In the genomic region with DNA sequence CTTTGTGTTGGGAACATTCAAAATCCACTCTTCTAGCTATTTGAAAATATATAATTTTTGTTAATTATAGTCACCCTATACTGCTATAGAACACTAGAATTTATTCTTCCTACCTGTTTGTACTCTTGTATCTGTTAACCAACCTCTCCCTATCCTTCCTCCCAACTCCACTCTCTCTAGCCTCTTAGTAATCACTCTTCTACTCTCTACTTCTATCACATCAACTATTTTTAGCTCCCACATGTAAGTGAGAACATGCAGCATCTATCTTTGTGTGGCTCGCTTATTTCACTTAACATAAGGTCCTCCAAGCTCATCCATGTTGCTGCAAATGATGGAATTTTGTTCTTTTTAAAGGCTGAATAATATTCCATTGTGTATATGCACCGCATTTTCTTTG, we compare ENCODE assay signal across 13 cellular contexts.
DNase-seq lines count a peak whose midpoint lies in the region; ATAC-seq and TF ChIP-seq lines count a peak whose summit lies in the region.
"Had no signal": no experiment of that assay in that cellular context is flagged by ENCODE, and none has a peak within 500 bp of the region (broad histone marks: within the 10 kb centered on the region; RNA-seq: fewer than 3 reads in every experiment).

No MANE protein-coding gene starts in this region.

- H3K27me3 Mint-ChIP-seq in activated CD4-positive, alpha-beta T cell treated with anti-CD3 and anti-CD28 coated beads for 36 hours: no peaks in the 10 kb centered on the region
- no peaks in the 10 kb centered on the region for H3K27me3 Mint-ChIP-seq in activated T-helper 2 cell treated with anti-CD3 and anti-CD28 coated beads, Interferon-gamma antibody, Interleukin-2, Interleukin-4, amounts not matched to agents 10 μg/mL and 5 μg/mL and 100 μg/mL, durations not matched to agents 14 hours and 24 hours and 36 hours (ENCODE audit: low read depth)
- no peaks in the 10 kb centered on the region for H3K27me3 Mint-ChIP-seq in naive thymus-derived CD4-positive, alpha-beta T cell
- H3K27me3 Mint-ChIP-seq: CD4-positive, alpha-beta memory T cell had no signal

- POLR2A ChIA-PET in activated CD4-positive, alpha-beta T cell treated with anti-CD3 and anti-CD28 coated beads for 36 hours (lab: Charles Lee): no interaction called here
- POLR2A ChIA-PET in naive thymus-derived CD4-positive, alpha-beta T cell (lab: Charles Lee): interaction anchor here (0.7 to 1.5 kb wide), 3 partner anchors 11 to 683 kb away, joined by 3 to 7 read pairs (median 4); no protein-coding TSS in a partner anchor

- intact Hi-C loops in activated CD4-positive, alpha-beta T cell treated with anti-CD3 and anti-CD28 coated beads for 36 hours (cut with DNase I, micrococcal nuclease): loop anchor here in 1 of 2 experiments (10.0 kb wide), 1 partner anchor 436 kb away; no protein-coding TSS in a partner anchor
- intact Hi-C loops in activated T-helper 2 cell treated with anti-CD3 and anti-CD28 coated beads, Interferon-gamma antibody, Interleukin-2, Interleukin-4, amounts not matched to agents 10 μg/mL and 5 μg/mL and 100 μg/mL, durations not matched to agents 14 hours and 24 hours and 36 hours (cut with micrococcal nuclease): loop anchor here (10.0 kb wide), 1 partner anchor 516 kb away; no protein-coding TSS in a partner anchor
- intact Hi-C loops in naive thymus-derived CD4-positive, alpha-beta T cell (cut with micrococcal nuclease): loop anchor here in 1 of 2 donors (10.0 kb wide), 1 partner anchor 156 kb away; no protein-coding TSS in a partner anchor
- intact Hi-C loops in uterus (cut with DNase I; ENCODE audit: low total_unique reads): no loop called here

- peaks cover under 1% of the 10 kb centered on the region for H3K9me3 Mint-ChIP-seq in activated CD4-positive, alpha-beta T cell treated with anti-CD3 and anti-CD28 coated beads for 36 hours (ENCODE audit: low read depth)
- H3K9me3 Mint-ChIP-seq in activated T-helper 2 cell treated with anti-CD3 and anti-CD28 coated beads, Interferon-gamma antibody, Interleukin-2, Interleukin-4, amounts not matched to agents 10 μg/mL and 5 μg/mL and 100 μg/mL, durations not matched to agents 14 hours and 24 hours and 36 hours: peaks cover 5% of the 10 kb centered on the region
- H3K9me3 Mint-ChIP-seq in naive thymus-derived CD4-positive, alpha-beta T cell: peaks cover 0 to 5% (median 0%) of the 10 kb centered on the region in 11 donors
- H3K9me3 Mint-ChIP-seq: CD4-positive, alpha-beta memory T cell; GM23338 had no signal

- TF ChIP-seq POLR2A in uterus (IDR thresholded peaks at IDR 0.05): no peak

- peak overlapping the region; percentile 86; the same call in 1 of the 2 replicates for H3K4me2 ChIP-seq in BLaER1
- H3K4me2 ChIP-seq: GM23338 had no signal

- no peak for TF ChIP-seq CTCF in uterus (IDR thresholded peaks at IDR 0.05)

- peak overlapping the region; percentile 21 for H3K27ac Mint-ChIP-seq in activated CD4-positive, alpha-beta T cell treated with anti-CD3 and anti-CD28 coated beads for 36 hours
- H3K27ac Mint-ChIP-seq in activated T-helper 2 cell treated with anti-CD3 and anti-CD28 coated beads, Interferon-gamma antibody, Interleukin-2, Interleukin-4, amounts not matched to agents 10 μg/mL and 5 μg/mL and 100 μg/mL, durations not matched to agents 14 hours and 24 hours and 36 hours: peak overlapping the region; percentile 59
- peak overlapping the region in 5 of 9 donors; percentile 10 to 79 (median 70) for H3K27ac Mint-ChIP-seq in naive thymus-derived CD4-positive, alpha-beta T cell
- H3K27ac Mint-ChIP-seq: GM23338 had no signal

- H3K4me1 Mint-ChIP-seq in activated CD4-positive, alpha-beta T cell treated with anti-CD3 and anti-CD28 coated beads for 36 hours: peaks cover 27% of the 10 kb centered on the region
- peaks cover 36% of the 10 kb centered on the region for H3K4me1 Mint-ChIP-seq in activated T-helper 2 cell treated with anti-CD3 and anti-CD28 coated beads, Interferon-gamma antibody, Interleukin-2, Interleukin-4, amounts not matched to agents 10 μg/mL and 5 μg/mL and 100 μg/mL, durations not matched to agents 14 hours and 24 hours and 36 hours (ENCODE audit: low read depth)
- peaks cover 8 to 52% (median 30%) of the 10 kb centered on the region in 7 donors for H3K4me1 Mint-ChIP-seq in naive thymus-derived CD4-positive, alpha-beta T cell
- H3K4me1 Mint-ChIP-seq: GM23338 had no signal

- DNase-seq in activated CD4-positive, alpha-beta T cell treated with anti-CD3 and anti-CD28 coated beads for 36 hours: no peak
- DNase-seq in activated CD4-positive, alpha-beta T cell treated with anti-CD3 and anti-CD28 coated beads for 4 hours: no peak
- DNase-seq in activated T-helper 2 cell treated with anti-CD3 and anti-CD28 coated beads, Interferon-gamma antibody, Interleukin-2, Interleukin-4, amounts not matched to agents 10 μg/mL and 5 μg/mL and 100 μg/mL, durations not matched to agents 14 hours and 24 hours and 36 hours (ENCODE audit: low spot score): no peak
- DNase-seq in naive thymus-derived CD4-positive, alpha-beta T cell: no peak
- no peak for DNase-seq in uterus
- DNase-seq: 8988T; C1 segment of cervical spinal cord; CD4-positive, alpha-beta memory T cell; DMS79; H7 had no signal

- H3K27ac ChIP-seq in BLaER1 (no peak overlapping the region), uterus (no peak overlapping the region)
- H3K27ac ChIP-seq in naive thymus-derived CD4-positive, alpha-beta T cell (ENCODE audit: low read depth, low read length): no peak overlapping the region

- CTCF ChIA-PET in activated CD4-positive, alpha-beta T cell treated with anti-CD3 and anti-CD28 coated beads for 36 hours (lab: Charles Lee): no interaction called here
- CTCF ChIA-PET in naive thymus-derived CD4-positive, alpha-beta T cell (lab: Charles Lee): no interaction called here

- H3K27me3 ChIP-seq in BLaER1: no peaks in the 10 kb centered on the region
- H3K27me3 ChIP-seq in naive thymus-derived CD4-positive, alpha-beta T cell (ENCODE audit: control insufficient read depth in 2 of 2, insufficient read depth in 2 of 2, low read length in 2 of 2): no peaks in the 10 kb centered on the region
- H3K27me3 ChIP-seq in uterus: no peaks in the 10 kb centered on the region

- H3K9ac ChIP-seq in BLaER1: no peak overlapping the region

- no peak overlapping the region for H3K4me3 ChIP-seq in BLaER1
- H3K4me3 ChIP-seq in naive thymus-derived CD4-positive, alpha-beta T cell (ENCODE audit: low read length): no peak overlapping the region
- no peak overlapping the region for H3K4me3 ChIP-seq in uterus
- H3K4me3 ChIP-seq: GM23338 had no signal

- peaks cover 61% of the 10 kb centered on the region for H3K4me1 ChIP-seq in BLaER1
- peaks cover 16 to 21% of the 10 kb centered on the region in 2 donors for H3K4me1 ChIP-seq in naive thymus-derived CD4-positive, alpha-beta T cell (ENCODE audit: control insufficient read depth in 2 of 2, insufficient read depth in 2 of 2, low read length in 2 of 2)
- no peaks in the 10 kb centered on the region for H3K4me1 ChIP-seq in uterus

- no peak for ATAC-seq in activated CD4-positive, alpha-beta T cell treated with anti-CD3 and anti-CD28 coated beads for 36 hours
- no peak for ATAC-seq in naive thymus-derived CD4-positive, alpha-beta T cell
- no peak for ATAC-seq in HG03521 (IDR thresholded peaks at IDR 0.05; ENCODE audit: unreplicated experiment)
- ATAC-seq: GM23338 had no signal

- no peaks in the 10 kb centered on the region for H3K9me3 ChIP-seq in BLaER1
- no peaks in the 10 kb centered on the region for H3K9me3 ChIP-seq in naive thymus-derived CD4-positive, alpha-beta T cell (ENCODE audit: control insufficient read depth in 2 of 3, low read length in 3 of 3)
- H3K9me3 ChIP-seq in uterus: no peaks in the 10 kb centered on the region

- H3K4me3 Mint-ChIP-seq in activated CD4-positive, alpha-beta T cell treated with anti-CD3 and anti-CD28 coated beads for 36 hours: no peak overlapping the region
- H3K4me3 Mint-ChIP-seq in activated T-helper 2 cell treated with anti-CD3 and anti-CD28 coated beads, Interferon-gamma antibody, Interleukin-2, Interleukin-4, amounts not matched to agents 10 μg/mL and 5 μg/mL and 100 μg/mL, durations not matched to agents 14 hours and 24 hours and 36 hours (ENCODE audit: low read depth): no peak overlapping the region
- H3K4me3 Mint-ChIP-seq in naive thymus-derived CD4-positive, alpha-beta T cell: peak overlapping the region in 1 of 10 donors; percentile 43
- H3K4me3 Mint-ChIP-seq: CD4-positive, alpha-beta memory T cell; GM23338 had no signal

- H4K20me1 ChIP-seq in BLaER1: no peaks in the 10 kb centered on the region

- H3K36me3 ChIP-seq in BLaER1 (no peaks in the 10 kb centered on the region), uterus (no peaks in the 10 kb centered on the region)
- H3K36me3 ChIP-seq in naive thymus-derived CD4-positive, alpha-beta T cell (ENCODE audit: control insufficient read depth in 2 of 3, insufficient read depth in 3 of 3, low read length in 3 of 3): no peaks in the 10 kb centered on the region

- no peaks in the 10 kb centered on the region for H3K36me3 Mint-ChIP-seq in activated CD4-positive, alpha-beta T cell treated with anti-CD3 and anti-CD28 coated beads for 36 hours (ENCODE audit: low read depth)
- H3K36me3 Mint-ChIP-seq in activated T-helper 2 cell treated with anti-CD3 and anti-CD28 coated beads, Interferon-gamma antibody, Interleukin-2, Interleukin-4, amounts not matched to agents 10 μg/mL and 5 μg/mL and 100 μg/mL, durations not matched to agents 14 hours and 24 hours and 36 hours (ENCODE audit: low read depth): peaks cover 14% of the 10 kb centered on the region
- peaks cover 0 to 6% (median 0%) of the 10 kb centered on the region in 5 donors for H3K36me3 Mint-ChIP-seq in naive thymus-derived CD4-positive, alpha-beta T cell
- H3K36me3 Mint-ChIP-seq: CD4-positive, alpha-beta memory T cell had no signal
